10 cellular contexts compared by ENCODE assay signal in genomic region chr2:39504790-39505335, GRCh38.
A peak's percentile ranks its signal among the peaks of the same experiment; 100 is the strongest.
DNase-seq lines count a peak whose midpoint lies in the region; ATAC-seq and TF ChIP-seq lines count a peak whose summit lies in the region.
"Had no signal": no experiment of that assay in that cellular context is flagged by ENCODE, and none has a peak within 500 bp of the region (broad histone marks: within the 10 kb centered on the region; RNA-seq: fewer than 3 reads in every experiment).

No MANE protein-coding gene starts in this region.

- H3K4me1 ChIP-seq in esophagus muscularis mucosa, result peaks cover 50 to 71% (median 58%) of the 10 kb centered on the region in 4 donors
- H3K4me1 ChIP-seq in mesodermal cell (ENCODE audit: control insufficient read depth, insufficient read depth, low read length, poor library complexity, severe bottlenecking), result peaks cover 26% of the 10 kb centered on the region

- no peak for TF ChIP-seq POLR2A in esophagus muscularis mucosa (IDR thresholded peaks at IDR 0.05; ENCODE audit: low read depth)

- 20% methylated on average over 5 of the region's 5 CpGs for WGBS in esophagus muscularis mucosa
- WGBS in mesodermal cell (ENCODE audit: insufficient coverage in 2 of 2), 2 experiments, result no CpG with 5 or more reads among the region's 5 CpGs

- H3K36me3 ChIP-seq in esophagus muscularis mucosa (no peaks in the 10 kb centered on the region), mesodermal cell (ENCODE audit: control insufficient read depth, insufficient read depth, low read length) (no peaks in the 10 kb centered on the region)

- DNase-seq in Right ventricle myocardium inferior (ENCODE audit: missing footprints), result no peak
- DNase-seq in cardiac septum (ENCODE audit: low spot score), result no peak
- no peak for DNase-seq in esophagus muscularis mucosa (ENCODE audit: extremely low spot score)
- no peak for DNase-seq in 8988T
- no peak for DNase-seq in hypothalamus (lab: John Stamatoyannopoulos, UW)
- DNase-seq: activated CD4-positive, alpha-beta T cell treated with anti-CD3 and anti-CD28 coated beads for 48 hours; aorta had no signal

- H3K9me3 ChIP-seq in esophagus muscularis mucosa, result no peaks in the 10 kb centered on the region
- H3K9me3 ChIP-seq in mesodermal cell (ENCODE audit: control insufficient read depth, low read length), result no peaks in the 10 kb centered on the region

- no peak for TF ChIP-seq EP300 in esophagus muscularis mucosa (IDR thresholded peaks at IDR 0.05)

- no peaks in the 10 kb centered on the region for H3K27me3 ChIP-seq in esophagus muscularis mucosa

- no peak for TF ChIP-seq CTCF in esophagus muscularis mucosa (IDR thresholded peaks at IDR 0.05)

- intact Hi-C loops in Right ventricle myocardium inferior (cut with DNase I), result no loop called here
- intact Hi-C loops in cardiac septum (cut with DNase I), result loop anchor here (2.0 kb wide), 1 partner anchor 68 kb away; the partner anchor contains the start of gene MAP4K3
- intact Hi-C loops in esophagus muscularis mucosa (cut with DNase I), result no loop called here

- ATAC-seq in Right ventricle myocardium inferior, result peak; percentile 45
- ATAC-seq in HG02981 (IDR thresholded peaks at IDR 0.05; ENCODE audit: unreplicated experiment), result no peak
- no peak for ATAC-seq in GM21447 (IDR thresholded peaks at IDR 0.05; ENCODE audit: unreplicated experiment)

- H3K4me3 ChIP-seq in esophagus muscularis mucosa (peak overlapping the region; percentile 3 to 24 (median 18)), mesodermal cell (ENCODE audit: extremely low read depth, insufficient read depth, low read length, poor library complexity, severe bottlenecking) (no peak overlapping the region)

- H3K27ac ChIP-seq in esophagus muscularis mucosa (replicated peaks in 1 of 4) (peak overlapping the region; percentile 64 to 77 (median 76)), mesodermal cell (ENCODE audit: low read depth, low read length, severe bottlenecking) (peak overlapping the region; percentile 64)
